In genomic region chr6:26957399-26958127, GRCh38 we compare ENCODE assay signal across 8 cellular contexts.
A peak's percentile ranks its signal among the peaks of the same experiment; 100 is the strongest.
DNase-seq lines count a peak whose midpoint lies in the region; ATAC-seq and TF ChIP-seq lines count a peak whose summit lies in the region.
"Not testable (repeated sequence)": the region's sequence is repeated elsewhere in the genome, so short reads cannot be mapped to it uniquely, and the experiment has no call there.

No MANE protein-coding gene starts in this region.

- not testable (repeated sequence) for H3K36me3 ChIP-seq in CD4-positive, CD25-positive, alpha-beta regulatory T cell (ENCODE audit: control insufficient read depth, insufficient read depth, low read length); HUES48 (ENCODE audit: control insufficient read depth, insufficient read depth, low read length); mammary epithelial cell (ENCODE audit: insufficient read depth, low read length); cardiac muscle cell

- POLR2A ChIA-PET in activated CD4-positive, alpha-beta T cell treated with anti-CD3 and anti-CD28 coated beads for 36 hours (lab: Charles Lee); naive thymus-derived CD8-positive, alpha-beta T cell (lab: Charles Lee): not testable (repeated sequence)

- TF ChIP-seq CTCF in mammary epithelial cell (conservative IDR thresholded peaks at IDR 0.05 in 1 of 2, IDR thresholded peaks at IDR 0.05 in 1 of 2; ENCODE audit: extremely low read depth in 1 of 2, insufficient read depth in 1 of 2, low read depth in 1 of 2, low read length in 2 of 2); cardiac muscle cell (IDR thresholded peaks at IDR 0.05; ENCODE audit: low read depth, low read length): not testable (repeated sequence)

- dilution Hi-C loops in mammary epithelial cell (cut with HindIII; ENCODE audit: low sequenced_read_pairs), result not testable (repeated sequence)

- not testable (repeated sequence) for H3K4me1 ChIP-seq in CD4-positive, CD25-positive, alpha-beta regulatory T cell (ENCODE audit: control insufficient read depth, insufficient read depth, low read length, poor library complexity, severe bottlenecking); HUES48 (ENCODE audit: control insufficient read depth, insufficient read depth, low read length); mammary epithelial cell (ENCODE audit: insufficient read depth, low read length); cardiac muscle cell (ENCODE audit: low read depth)

- H3K27ac ChIP-seq in CD4-positive, CD25-positive, alpha-beta regulatory T cell (ENCODE audit: insufficient read depth, low read length, poor library complexity, severe bottlenecking); HUES48 (ENCODE audit: low read depth, low read length); cardiac muscle cell: not testable (repeated sequence)
- peak overlapping the region; percentile 40 for H3K27ac ChIP-seq in mammary epithelial cell (ENCODE audit: insufficient read depth, low read depth, low read length)

- not testable (repeated sequence) for H3K79me2 ChIP-seq in mammary epithelial cell (ENCODE audit: insufficient read depth, low read length)

- H3K4me3 ChIP-seq in CD4-positive, CD25-positive, alpha-beta regulatory T cell (ENCODE audit: low read depth, low read length), result peak overlapping the region; percentile 47
- H3K4me3 ChIP-seq in HUES48 (ENCODE audit: low read depth, low read length) (peak overlapping the region; percentile 63), mammary epithelial cell (replicated peaks in 1 of 3; ENCODE audit: insufficient read depth in 1 of 3, low read depth in 2 of 3, low read length in 3 of 3) (peak overlapping the region; percentile 48 to 56 (median 52)), cardiac muscle cell (peak overlapping the region; percentile 74)

- not testable (repeated sequence) for ATAC-seq in CD4-positive, CD25-positive, alpha-beta regulatory T cell (ENCODE audit: low read depth in 2 of 2); activated CD4-positive, alpha-beta T cell treated with anti-CD3 and anti-CD28 coated beads for 36 hours; naive thymus-derived CD8-positive, alpha-beta T cell; stimulated activated naive B cell treated with anti-CD40 and anti-IgM and Interleukin-4, amounts not matched to agents 10 μg/mL and 1 μg/mL and 100 μg/mL, for 72 hours (replicated peaks)

- peak overlapping the region; percentile 51 for H2AFZ ChIP-seq in mammary epithelial cell (ENCODE audit: low read depth, low read length)

- in situ Hi-C loops in mammary epithelial cell (cut with MboI; ENCODE audit: low sequenced_read_pairs in 2 of 2), result not testable (repeated sequence)

- DNase-seq in CD4-positive, CD25-positive, alpha-beta regulatory T cell, result peak in 1 of 3 donors; percentile 14
- peak; percentile 5 for DNase-seq in NCI-H526 treated with DMSO at 0.1 percent for 48 hours (lab: John Stamatoyannopoulos, UW)
- peak; percentile 8 for DNase-seq in activated CD4-positive, alpha-beta T cell treated with anti-CD3 and anti-CD28 coated beads for 36 hours
- peak; percentile 4 for DNase-seq in mammary epithelial cell
- DNase-seq in cardiac muscle cell (ENCODE audit: low read depth in 1 of 2, low spot score in 1 of 2); stimulated activated naive B cell treated with anti-CD40 and anti-IgM and Interleukin-4, amounts not matched to agents 10 μg/mL and 1 μg/mL and 100 μg/mL, for 72 hours: not testable (repeated sequence)
- DNase-seq in naive thymus-derived CD8-positive, alpha-beta T cell, result peak in 3 of 10 donors; percentile 1 to 7 (median 6)

- H3K9ac ChIP-seq in HUES48 (ENCODE audit: low read depth, low read length), result not testable (repeated sequence)
- H3K9ac ChIP-seq in mammary epithelial cell (ENCODE audit: insufficient read depth, low read length), result peak overlapping the region; percentile 75

- H4K20me1 ChIP-seq in mammary epithelial cell (ENCODE audit: insufficient read depth, low read length), result not testable (repeated sequence)

- H3K9me3 ChIP-seq in CD4-positive, CD25-positive, alpha-beta regulatory T cell (ENCODE audit: control insufficient read depth in 2 of 2, low read length in 2 of 2); HUES48 (ENCODE audit: control insufficient read depth, insufficient read depth, low read length); mammary epithelial cell (replicated peaks; ENCODE audit: insufficient read depth, low read length); cardiac muscle cell (ENCODE audit: low read depth): not testable (repeated sequence)

- not testable (repeated sequence) for H3K9me3 Mint-ChIP-seq in CD4-positive, CD25-positive, alpha-beta regulatory T cell; activated CD4-positive, alpha-beta T cell treated with anti-CD3 and anti-CD28 coated beads for 36 hours (ENCODE audit: low read depth); naive thymus-derived CD8-positive, alpha-beta T cell; stimulated activated naive B cell treated with anti-CD40 and anti-IgM and Interleukin-4, amounts not matched to agents 10 μg/mL and 1 μg/mL and 100 μg/mL, for 72 hours

- not testable (repeated sequence) for H3K4me1 Mint-ChIP-seq in CD4-positive, CD25-positive, alpha-beta regulatory T cell; activated CD4-positive, alpha-beta T cell treated with anti-CD3 and anti-CD28 coated beads for 36 hours; stimulated activated naive B cell treated with anti-CD40 and anti-IgM and Interleukin-4, amounts not matched to agents 10 μg/mL and 1 μg/mL and 100 μg/mL, for 72 hours
- H3K4me1 Mint-ChIP-seq in naive thymus-derived CD8-positive, alpha-beta T cell, result peaks cover 3 to 19% (median 12%) of the 10 kb centered on the region in 4 donors

- peak overlapping the region; percentile 68 to 87 (median 86) for H3K4me3 Mint-ChIP-seq in CD4-positive, CD25-positive, alpha-beta regulatory T cell
- peak overlapping the region; percentile 77 for H3K4me3 Mint-ChIP-seq in activated CD4-positive, alpha-beta T cell treated with anti-CD3 and anti-CD28 coated beads for 36 hours
- H3K4me3 Mint-ChIP-seq in naive thymus-derived CD8-positive, alpha-beta T cell, result peak overlapping the region; percentile 78 to 90 (median 84)
- peak overlapping the region; percentile 46 to 53 for H3K4me3 Mint-ChIP-seq in stimulated activated naive B cell treated with anti-CD40 and anti-IgM and Interleukin-4, amounts not matched to agents 10 μg/mL and 1 μg/mL and 100 μg/mL, for 72 hours

- not testable (repeated sequence) for H3K36me3 Mint-ChIP-seq in CD4-positive, CD25-positive, alpha-beta regulatory T cell; activated CD4-positive, alpha-beta T cell treated with anti-CD3 and anti-CD28 coated beads for 36 hours (ENCODE audit: low read depth); naive thymus-derived CD8-positive, alpha-beta T cell; stimulated activated naive B cell treated with anti-CD40 and anti-IgM and Interleukin-4, amounts not matched to agents 10 μg/mL and 1 μg/mL and 100 μg/mL, for 72 hours

- not testable (repeated sequence) for H3K27me3 ChIP-seq in CD4-positive, CD25-positive, alpha-beta regulatory T cell (ENCODE audit: control insufficient read depth, insufficient read depth, low read length); HUES48 (ENCODE audit: control insufficient read depth, insufficient read depth, low read length); mammary epithelial cell (ENCODE audit: insufficient read depth, low read length); cardiac muscle cell

- WGBS in mammary epithelial cell (ENCODE audit: low coverage, missing lambda C conversion rate), result 14% methylated on average over 5 of the region's 6 CpGs

- not testable (repeated sequence) for H3K27me3 Mint-ChIP-seq in CD4-positive, CD25-positive, alpha-beta regulatory T cell; activated CD4-positive, alpha-beta T cell treated with anti-CD3 and anti-CD28 coated beads for 36 hours; naive thymus-derived CD8-positive, alpha-beta T cell; stimulated activated naive B cell treated with anti-CD40 and anti-IgM and Interleukin-4, amounts not matched to agents 10 μg/mL and 1 μg/mL and 100 μg/mL, for 72 hours

- CTCF ChIA-PET in activated CD4-positive, alpha-beta T cell treated with anti-CD3 and anti-CD28 coated beads for 36 hours (lab: Charles Lee), result interaction anchor here (0.6 kb wide), 1 partner anchor 171 kb away, joined by 4 read pairs; no protein-coding TSS in a partner anchor
- CTCF ChIA-PET in mammary epithelial cell (lab: Charles Lee; ENCODE audit: low non-redundant PET), result not testable (repeated sequence)

- peak overlapping the region in 1 of 3 donors; percentile 73 for H3K27ac Mint-ChIP-seq in CD4-positive, CD25-positive, alpha-beta regulatory T cell
- H3K27ac Mint-ChIP-seq in activated CD4-positive, alpha-beta T cell treated with anti-CD3 and anti-CD28 coated beads for 36 hours, result peak overlapping the region; percentile 73
- H3K27ac Mint-ChIP-seq in naive thymus-derived CD8-positive, alpha-beta T cell, result peak overlapping the region in 9 of 10 donors; percentile 41 to 95 (median 82)
- H3K27ac Mint-ChIP-seq in stimulated activated naive B cell treated with anti-CD40 and anti-IgM and Interleukin-4, amounts not matched to agents 10 μg/mL and 1 μg/mL and 100 μg/mL, for 72 hours, result not testable (repeated sequence)

- not testable (repeated sequence) for BruUV-seq in mammary epithelial cell (replicated peaks; lab: Mats Ljungman, UMichigan)

- intact Hi-C loops in activated CD4-positive, alpha-beta T cell treated with anti-CD3 and anti-CD28 coated beads for 36 hours (cut with DNase I, micrococcal nuclease), result not testable (repeated sequence)
- intact Hi-C loops in mammary epithelial cell (cut with micrococcal nuclease), result loop anchor here (5.0 kb wide), 1 partner anchor 120 kb away; no protein-coding TSS in a partner anchor

- peak overlapping the region; percentile 81 for H3K4me2 ChIP-seq in mammary epithelial cell (ENCODE audit: insufficient read depth, low read depth, low read length)
